ENCODE assay signal across 1 cellular context in the genomic region with DNA sequence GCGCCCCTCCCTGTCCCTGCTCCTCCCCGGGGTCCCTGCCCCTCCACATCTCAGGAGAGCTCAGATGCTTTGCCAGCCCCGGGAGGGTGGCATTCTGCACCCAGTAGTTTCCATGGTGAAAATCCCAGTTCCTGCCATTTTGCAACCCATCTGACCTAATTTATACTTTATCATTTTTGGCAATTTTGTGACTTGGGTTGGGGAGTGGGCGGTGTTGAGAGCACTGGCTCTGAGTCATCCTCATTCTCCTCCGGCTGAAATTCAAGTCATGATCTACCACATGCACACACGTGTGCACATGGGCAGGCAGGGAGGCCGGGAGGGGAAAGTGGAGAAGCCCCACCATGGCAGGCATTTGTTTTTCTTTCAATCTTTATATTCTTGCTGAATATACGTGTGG.
TF ChIP-seq lines count a peak whose summit lies in the region.

No MANE protein-coding gene starts in this region.

TF ChIP-seq in GM23338, 12 proteins besides CTCF, POLR2A, EP300 and RAD21 (continued from another document):
- TF ChIP-seq, protein P1, sequence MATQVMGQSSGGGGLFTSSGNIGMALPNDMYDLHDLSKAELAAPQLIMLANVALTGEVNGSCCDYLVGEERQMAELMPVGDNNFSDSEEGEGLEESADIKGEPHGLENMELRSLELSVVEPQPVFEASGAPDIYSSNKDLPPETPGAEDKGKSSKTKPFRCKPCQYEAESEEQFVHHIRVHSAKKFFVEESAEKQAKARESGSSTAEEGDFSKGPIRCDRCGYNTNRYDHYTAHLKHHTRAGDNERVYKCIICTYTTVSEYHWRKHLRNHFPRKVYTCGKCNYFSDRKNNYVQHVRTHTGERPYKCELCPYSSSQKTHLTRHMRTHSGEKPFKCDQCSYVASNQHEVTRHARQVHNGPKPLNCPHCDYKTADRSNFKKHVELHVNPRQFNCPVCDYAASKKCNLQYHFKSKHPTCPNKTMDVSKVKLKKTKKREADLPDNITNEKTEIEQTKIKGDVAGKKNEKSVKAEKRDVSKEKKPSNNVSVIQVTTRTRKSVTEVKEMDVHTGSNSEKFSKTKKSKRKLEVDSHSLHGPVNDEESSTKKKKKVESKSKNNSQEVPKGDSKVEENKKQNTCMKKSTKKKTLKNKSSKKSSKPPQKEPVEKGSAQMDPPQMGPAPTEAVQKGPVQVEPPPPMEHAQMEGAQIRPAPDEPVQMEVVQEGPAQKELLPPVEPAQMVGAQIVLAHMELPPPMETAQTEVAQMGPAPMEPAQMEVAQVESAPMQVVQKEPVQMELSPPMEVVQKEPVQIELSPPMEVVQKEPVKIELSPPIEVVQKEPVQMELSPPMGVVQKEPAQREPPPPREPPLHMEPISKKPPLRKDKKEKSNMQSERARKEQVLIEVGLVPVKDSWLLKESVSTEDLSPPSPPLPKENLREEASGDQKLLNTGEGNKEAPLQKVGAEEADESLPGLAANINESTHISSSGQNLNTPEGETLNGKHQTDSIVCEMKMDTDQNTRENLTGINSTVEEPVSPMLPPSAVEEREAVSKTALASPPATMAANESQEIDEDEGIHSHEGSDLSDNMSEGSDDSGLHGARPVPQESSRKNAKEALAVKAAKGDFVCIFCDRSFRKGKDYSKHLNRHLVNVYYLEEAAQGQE (IDR thresholded peaks at IDR 0.05; ENCODE audit: unreplicated experiment): no peak
- no peak for TF ChIP-seq EZH2phosphoT487 (IDR thresholded peaks at IDR 0.05; ENCODE audit: unreplicated experiment)
- TF ChIP-seq ZNF114 (CRISPR knock-in tag; IDR thresholded peaks at IDR 0.05): no peak
- no peak for TF ChIP-seq ZNF331 (CRISPR knock-in tag; IDR thresholded peaks at IDR 0.05; ENCODE audit: low read depth)
- TF ChIP-seq CREB1 (CRISPR knock-in tag; IDR thresholded peaks at IDR 0.05; ENCODE audit: low read depth): no peak
- TF ChIP-seq STAT1 (IDR thresholded peaks at IDR 0.05; ENCODE audit: unreplicated experiment): no peak
